ENCODE assay signal across 16 cellular contexts in genomic region chr17:4248504-4249277, GRCh38. TPM values are rescaled to one million over a fixed set of nuclear protein-coding genes. Genes with fewer than 3 reads are reported as not detected.
DNase-seq lines count a peak whose midpoint lies in the region; ATAC-seq and TF ChIP-seq lines count a peak whose summit lies in the region.
"Had no signal": no experiment of that assay in that cellular context is flagged by ENCODE, and none has a peak within 500 bp of the region (broad histone marks: within the 10 kb centered on the region; RNA-seq: fewer than 3 reads in every experiment).

No MANE protein-coding gene starts in this region.

- peak overlapping the region; percentile 67 for H3K27ac ChIP-seq in duodenal mucosa (ENCODE audit: low read depth, low read length)
- H3K27ac ChIP-seq: GM23248 had no signal

- no peaks in the 10 kb centered on the region for H3K27me3 ChIP-seq in duodenal mucosa (ENCODE audit: control insufficient read depth in 1 of 2, insufficient read depth in 2 of 2, low read length in 2 of 2)

- H3K9me3 Mint-ChIP-seq in activated CD4-positive, alpha-beta T cell treated with anti-CD3 and anti-CD28 coated beads, Interleukin-2, amount 10 ng/mL, durations not matched to agents 7 days and 5 days, result no peaks in the 10 kb centered on the region
- H3K9me3 Mint-ChIP-seq in type B pancreatic cell, result no peaks in the 10 kb centered on the region
- H3K9me3 Mint-ChIP-seq: activated B cell treated with CpG ODN at 0.5 μM for 24 hours; CD4-positive, alpha-beta T cell; natural killer cell treated with Interleukin-12 subunit alpha and Interleukin-12 subunit beta and Interleukin-15 and Interleukin-18, amount 100 ng/mL, for 72 hours; T-cell had no signal

- peaks cover 0 to 11% of the 10 kb centered on the region in 2 donors for H3K36me3 ChIP-seq in duodenal mucosa (ENCODE audit: control insufficient read depth in 1 of 2, insufficient read depth in 2 of 2, low read length in 2 of 2)

- H3K36me3 Mint-ChIP-seq in activated CD4-positive, alpha-beta T cell treated with anti-CD3 and anti-CD28 coated beads, Interleukin-2, amount 10 ng/mL, durations not matched to agents 7 days and 5 days (ENCODE audit: low read depth), result peaks cover 13% of the 10 kb centered on the region
- H3K36me3 Mint-ChIP-seq in type B pancreatic cell, result peaks cover 22% of the 10 kb centered on the region
- H3K36me3 Mint-ChIP-seq: natural killer cell treated with Interleukin-12 subunit alpha and Interleukin-12 subunit beta and Interleukin-15 and Interleukin-18, amount 100 ng/mL, for 72 hours had no signal

- no peak for DNase-seq in activated CD4-positive, alpha-beta T cell treated with anti-CD3 and anti-CD28 coated beads, Interleukin-2, amount 10 ng/mL, durations not matched to agents 7 days and 5 days
- no peak for DNase-seq in activated CD4-positive, alpha-beta T cell treated with anti-CD3 and anti-CD28 coated beads, Interleukin-2, amount 50 U/mL, for 48 hours
- DNase-seq in myocyte (ENCODE audit: low read depth), result peak; percentile 9
- no peak for DNase-seq in type B pancreatic cell (ENCODE audit: extremely low spot score, unreplicated experiment)
- no peak for DNase-seq in NCI-H524 treated with DMSO at 0.1 percent for 48 hours (lab: John Stamatoyannopoulos, UW)
- no peak for DNase-seq in middle frontal gyrus (ENCODE audit: extremely low spot score, low spot score)
- DNase-seq: activated B cell treated with CpG ODN at 0.5 μM for 24 hours; activated gamma-delta T cell; CD4-positive, alpha-beta T cell; NCI-H187 treated with DMSO at 0.1 percent for 48 hours; NCI-H526 treated with DMSO at 0.1 percent for 48 hours had no signal

- H3K27ac Mint-ChIP-seq in activated CD4-positive, alpha-beta T cell treated with anti-CD3 and anti-CD28 coated beads, Interleukin-2, amount 10 ng/mL, durations not matched to agents 7 days and 5 days, result peak overlapping the region; percentile 42
- H3K27ac Mint-ChIP-seq in type B pancreatic cell, result peak overlapping the region; percentile 100
- H3K27ac Mint-ChIP-seq: activated B cell treated with CpG ODN at 0.5 μM for 24 hours had no signal

- H3K4me3 ChIP-seq in duodenal mucosa (ENCODE audit: low read depth in 1 of 2, low read length in 2 of 2), result no peak overlapping the region
- H3K4me3 ChIP-seq: GM23248 had no signal

- H3K9me3 ChIP-seq in duodenal mucosa (ENCODE audit: control insufficient read depth in 1 of 2, low read length in 2 of 2), result no peaks in the 10 kb centered on the region

- POLR2A ChIA-PET in activated CD4-positive, alpha-beta T cell treated with anti-CD3 and anti-CD28 coated beads, Interleukin-2, amount 10 ng/mL, durations not matched to agents 7 days and 5 days (lab: Charles Lee), result no interaction called here

- no peak overlapping the region for H3K4me3 Mint-ChIP-seq in activated CD4-positive, alpha-beta T cell treated with anti-CD3 and anti-CD28 coated beads, Interleukin-2, amount 10 ng/mL, durations not matched to agents 7 days and 5 days
- H3K4me3 Mint-ChIP-seq in type B pancreatic cell, result peak overlapping the region; percentile 80
- H3K4me3 Mint-ChIP-seq: activated B cell treated with CpG ODN at 0.5 μM for 24 hours; CD4-positive, alpha-beta T cell; natural killer cell treated with Interleukin-12 subunit alpha and Interleukin-12 subunit beta and Interleukin-15 and Interleukin-18, amount 100 ng/mL, for 72 hours; T-cell had no signal

- TF ChIP-seq CTCF in type B pancreatic cell (conservative IDR thresholded peaks at IDR 0.05), result no peak

- H3K9ac ChIP-seq in duodenal mucosa (ENCODE audit: low read depth in 1 of 2, low read length in 2 of 2), result peak overlapping the region in 1 of 2 donors; percentile 35
- H3K9ac ChIP-seq: GM23248 had no signal

- no peak for ATAC-seq in HG02642 (IDR thresholded peaks at IDR 0.05; ENCODE audit: poor library complexity, unreplicated experiment)
- ATAC-seq: natural killer cell treated with Interleukin-12 subunit alpha and Interleukin-12 subunit beta and Interleukin-15 and Interleukin-18, amount 100 ng/mL, for 72 hours; T-cell had no signal

- H3K4me1 ChIP-seq in duodenal mucosa (ENCODE audit: control insufficient read depth in 1 of 2, insufficient read depth in 2 of 2, low read length in 2 of 2), result peaks cover 38% of the 10 kb centered on the region in 2 donors

- no peaks in the 10 kb centered on the region for H3K27me3 Mint-ChIP-seq in activated CD4-positive, alpha-beta T cell treated with anti-CD3 and anti-CD28 coated beads, Interleukin-2, amount 10 ng/mL, durations not matched to agents 7 days and 5 days
- no peaks in the 10 kb centered on the region for H3K27me3 Mint-ChIP-seq in type B pancreatic cell
- H3K27me3 Mint-ChIP-seq: activated B cell treated with CpG ODN at 0.5 μM for 24 hours; CD4-positive, alpha-beta T cell; natural killer cell treated with Interleukin-12 subunit alpha and Interleukin-12 subunit beta and Interleukin-15 and Interleukin-18, amount 100 ng/mL, for 72 hours; T-cell had no signal

- CTCF ChIA-PET in activated CD4-positive, alpha-beta T cell treated with anti-CD3 and anti-CD28 coated beads, Interleukin-2, amount 10 ng/mL, durations not matched to agents 7 days and 5 days (lab: Charles Lee), result interaction anchor here (1.3 to 6.1 kb wide), 3 partner anchors 9 to 13 kb away, joined by 3 to 43 read pairs (median 8); partner anchors contain the start of gene ANKFY1

- peaks cover 45% of the 10 kb centered on the region for H3K4me1 Mint-ChIP-seq in activated CD4-positive, alpha-beta T cell treated with anti-CD3 and anti-CD28 coated beads, Interleukin-2, amount 10 ng/mL, durations not matched to agents 7 days and 5 days
- H3K4me1 Mint-ChIP-seq in type B pancreatic cell (ENCODE audit: unreplicated experiment), result peaks cover 33% of the 10 kb centered on the region

RNA-seq across cellular contexts. Expression of gene ANKFY1, which starts 15.1 kb away (rescaled TPM):
- 10 to 100 TPM; 79.1 to 87.5 TPM for total RNA-seq in activated CD4-positive, alpha-beta T cell treated with anti-CD3 and anti-CD28 coated beads, Interleukin-2, amount 10 ng/mL, durations not matched to agents 7 days and 5 days
- total RNA-seq in myocyte (15.9 and 17.0 TPM in 2 replicates), type B pancreatic cell (ENCODE audit: low replicate concordance) (64.3 and 72.6 TPM in 2 replicates)
- 24.3 TPM for polyA plus RNA-seq in myocyte (2012)
